8 cellular contexts compared by ENCODE assay signal in the genomic region with DNA sequence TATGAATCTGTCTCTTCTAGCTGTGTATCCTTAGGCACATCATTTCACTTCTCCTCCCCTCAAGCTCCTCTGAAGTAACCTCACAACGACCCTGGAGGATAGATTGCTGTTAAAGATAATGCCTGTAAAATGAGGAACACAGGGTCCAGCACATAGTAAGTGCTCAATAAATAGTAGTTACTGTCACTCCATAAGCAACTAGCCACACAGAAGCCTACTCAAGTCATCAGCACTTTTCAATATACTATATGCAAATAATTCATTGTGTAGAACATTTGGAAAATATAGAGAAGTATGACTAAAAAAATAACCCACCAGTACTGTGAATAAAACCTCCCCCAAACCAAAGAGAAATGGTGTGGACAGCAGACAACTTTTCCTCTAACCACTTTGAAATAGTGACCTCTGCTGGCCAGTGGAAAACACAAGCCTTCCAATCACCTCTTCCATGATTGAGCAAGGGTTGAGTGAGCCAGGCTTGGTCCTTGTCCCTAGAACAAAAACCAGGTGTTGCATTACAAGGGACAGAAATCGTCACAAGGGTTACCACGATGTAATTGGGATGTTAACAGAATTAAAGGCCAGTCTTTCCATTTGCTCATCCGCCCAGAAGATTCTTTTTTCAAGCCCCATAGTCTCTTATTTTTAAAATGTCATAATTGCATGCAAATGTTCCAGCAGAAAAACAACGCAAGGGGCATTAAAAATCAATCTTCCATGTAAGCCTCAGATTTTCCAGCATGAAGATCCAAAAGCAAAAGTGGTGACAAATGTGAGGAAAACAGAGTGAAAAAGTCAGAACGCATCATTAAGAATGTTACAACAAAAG. TPM values are rescaled to one million over a fixed set of nuclear protein-coding genes. Genes with fewer than 3 reads are reported as not detected.
DNase-seq lines count a peak whose midpoint lies in the region; ATAC-seq and TF ChIP-seq lines count a peak whose summit lies in the region.

No MANE protein-coding gene starts in this region.

- no peaks in the 10 kb centered on the region for H3K9me3 ChIP-seq in BE2C

- DNase-seq in BE2C (peak; percentile 38), NCI-H2196 treated with DMSO at 0.1 percent for 48 hours (lab: John Stamatoyannopoulos, UW; ENCODE audit: unreplicated experiment) (peak; percentile 9), amniotic stem cell (lab: John Stamatoyannopoulos, UW) (peak; percentile 67), iPS-NIHi11 (ENCODE audit: low spot score) (peak; percentile 77), stromal cell of bone marrow (ENCODE audit: low read depth) (peak; percentile 55), HuH-7 (ENCODE audit: low spot score) (no peak)

- TF ChIP-seq CTCF in BE2C (IDR thresholded peaks at IDR 0.05; ENCODE audit: low read depth, low read length): peak; percentile 65
- peak; percentile 70 for TF ChIP-seq CTCF in GM12874 (IDR thresholded peaks at IDR 0.05; ENCODE audit: insufficient read depth, low read depth, low read length)

- no peaks in the 10 kb centered on the region for H3K36me3 ChIP-seq in BE2C

- H3K4me3 ChIP-seq in BE2C (ENCODE audit: low read depth, low read length): no peak overlapping the region

- no peaks in the 10 kb centered on the region for H3K4me1 ChIP-seq in BE2C

- H3K27me3 ChIP-seq in BE2C: no peaks in the 10 kb centered on the region

- no peak for ATAC-seq in HG03025 (IDR thresholded peaks at IDR 0.05; ENCODE audit: low FRiP score, unreplicated experiment)

RNA-seq across cellular contexts. Expression of a gene that starts 15.7 kb away (rescaled TPM):
- polyA plus RNA-seq in BE2C (2012; ENCODE audit: insufficient read depth, insufficient read length, low read depth): 0.42 TPM
